Comparison of ENCODE assay signal across 17 cellular contexts in genomic region chr1:5394111-5394510, GRCh38.
DNase-seq lines count a peak whose midpoint lies in the region; ATAC-seq and TF ChIP-seq lines count a peak whose summit lies in the region.
"Had no signal": no experiment of that assay in that cellular context is flagged by ENCODE, and none has a peak within 500 bp of the region (broad histone marks: within the 10 kb centered on the region; RNA-seq: fewer than 3 reads in every experiment).

No MANE protein-coding gene starts in this region.

- POLR2A ChIA-PET in PC-9 (lab: Charles Lee; ENCODE audit: unreplicated experiment): no interaction called here

- TF ChIP-seq CTCF in DND-41 (IDR thresholded peaks at IDR 0.05; ENCODE audit: borderline replicate concordance, extremely low read depth, low read length, poor library complexity, severe bottlenecking) (peak; percentile 5), PC-9 (conservative IDR thresholded peaks at IDR 0.05) (0 out of 2 replicates have a peak, but pooled peaks have one; percentile 32)

- no peaks in the 10 kb centered on the region for H3K9me3 ChIP-seq in DND-41 (ENCODE audit: insufficient read depth, low read length, severe bottlenecking)
- H3K9me3 ChIP-seq in PC-9 (ENCODE audit: insufficient read depth, low read depth): no peaks in the 10 kb centered on the region

- H4K20me1 ChIP-seq in DND-41 (ENCODE audit: insufficient read depth, low read length) (no peaks in the 10 kb centered on the region), PC-9 (ENCODE audit: insufficient read depth) (no peaks in the 10 kb centered on the region)

- H3K4me1 ChIP-seq in DND-41 (ENCODE audit: insufficient read depth, low read length) (peaks cover 2% of the 10 kb centered on the region; the same call in 1 of the 2 replicates), PC-9 (replicated peaks; ENCODE audit: insufficient read depth) (peaks cover 6% of the 10 kb centered on the region; the same call in 1 of the 2 replicates)
- H3K4me1 ChIP-seq: SJSA1 had no signal

- H3K9ac ChIP-seq in DND-41 (ENCODE audit: low read depth, low read length): no peak overlapping the region

- no peaks in the 10 kb centered on the region; the same call in 1 of the 2 replicates for H3F3A ChIP-seq in PC-9 (ENCODE audit: insufficient read depth, low read depth)

- H3K36me3 ChIP-seq in DND-41 (ENCODE audit: insufficient read depth, low read length): no peaks in the 10 kb centered on the region
- H3K36me3 ChIP-seq in PC-9 (ENCODE audit: low read depth): no peaks in the 10 kb centered on the region
- H3K36me3 ChIP-seq: SJSA1 had no signal

- no peak overlapping the region for H3K4me2 ChIP-seq in DND-41 (ENCODE audit: insufficient read depth, low read length)
- H3K4me2 ChIP-seq in PC-9: no peak overlapping the region

- H3K36me3 Mint-ChIP-seq in stimulated activated memory B cell treated with anti-CD40 and anti-IgM and Interleukin-4, amounts not matched to agents 10 μg/mL and 1 μg/mL and 100 μg/mL, for 72 hours: no peaks in the 10 kb centered on the region
- H3K36me3 Mint-ChIP-seq: CD8-positive, alpha-beta T cell had no signal

- BruUV-seq in PC-9 (replicated peaks; lab: Mats Ljungman, UMichigan): no TSS peak

- H3K9me2 ChIP-seq in PC-9 (ENCODE audit: insufficient read depth): no peaks in the 10 kb centered on the region

- H3K4me3 ChIP-seq in DND-41 (ENCODE audit: low read depth in 1 of 2, low read length in 2 of 2): no peak overlapping the region
- H3K4me3 ChIP-seq in PC-9: no peak overlapping the region
- H3K4me3 ChIP-seq: SJSA1 had no signal

- H3K27me3 ChIP-seq in DND-41 (ENCODE audit: insufficient read depth, low read length, poor library complexity): no peaks in the 10 kb centered on the region
- H3K27me3 ChIP-seq in PC-9 (ENCODE audit: insufficient read depth, low read depth): no peaks in the 10 kb centered on the region
- H3K27me3 ChIP-seq: SJSA1 had no signal

- ATAC-seq in DND-41 (ENCODE audit: insufficient read depth, low read depth) (no peak), HG02759 (IDR thresholded peaks at IDR 0.05; ENCODE audit: unreplicated experiment) (no peak)
- no peak for ATAC-seq in stimulated activated memory B cell treated with anti-CD40 and anti-IgM and Interleukin-4, amounts not matched to agents 10 μg/mL and 1 μg/mL and 100 μg/mL, for 72 hours
- ATAC-seq: CD8-positive, alpha-beta T cell had no signal

- H2AFZ ChIP-seq in DND-41 (ENCODE audit: low read depth, low read length) (no peak overlapping the region), PC-9 (no peak overlapping the region)

- no peak overlapping the region for H3K27ac ChIP-seq in DND-41 (ENCODE audit: low read length)
- H3K27ac ChIP-seq in PC-9: no peak overlapping the region
- H3K27ac ChIP-seq: SJSA1 had no signal

- DNase-seq in DND-41 (no peak), HT-29 (ENCODE audit: low spot score) (peak; percentile 28), PC-9 (no peak), iPS-NIHi7 (ENCODE audit: extremely low spot score) (peak; percentile 51), DMS 273 (lab: John Stamatoyannopoulos, UW; ENCODE audit: unreplicated experiment) (no peak), T1000 (lab: John Stamatoyannopoulos, UW) (no peak)
- DNase-seq: CD8-positive, alpha-beta T cell; Kasumi-1; MV-4-11; NCI-H1436; NCI-H2081 treated with DMSO at 0.1 percent for 48 hours; NCI-H446; NCI-H82; SW 1271 had no signal

- no peaks in the 10 kb centered on the region for H3K4me1 Mint-ChIP-seq in stimulated activated memory B cell treated with anti-CD40 and anti-IgM and Interleukin-4, amounts not matched to agents 10 μg/mL and 1 μg/mL and 100 μg/mL, for 72 hours

- no peak overlapping the region for H3K4me3 Mint-ChIP-seq in stimulated activated memory B cell treated with anti-CD40 and anti-IgM and Interleukin-4, amounts not matched to agents 10 μg/mL and 1 μg/mL and 100 μg/mL, for 72 hours
- H3K4me3 Mint-ChIP-seq: CD8-positive, alpha-beta T cell had no signal

- CTCF ChIA-PET in PC-9 (lab: Charles Lee): no interaction called here

- H3K27ac Mint-ChIP-seq in stimulated activated memory B cell treated with anti-CD40 and anti-IgM and Interleukin-4, amounts not matched to agents 10 μg/mL and 1 μg/mL and 100 μg/mL, for 72 hours: no peak overlapping the region

- H3K79me2 ChIP-seq in DND-41 (ENCODE audit: insufficient read depth, low read length) (no peaks in the 10 kb centered on the region), PC-9 (ENCODE audit: low read depth) (no peaks in the 10 kb centered on the region)

- H3K27me3 Mint-ChIP-seq in stimulated activated memory B cell treated with anti-CD40 and anti-IgM and Interleukin-4, amounts not matched to agents 10 μg/mL and 1 μg/mL and 100 μg/mL, for 72 hours: peaks cover 10% of the 10 kb centered on the region

- peaks cover 6% of the 10 kb centered on the region for H3K9me3 Mint-ChIP-seq in stimulated activated memory B cell treated with anti-CD40 and anti-IgM and Interleukin-4, amounts not matched to agents 10 μg/mL and 1 μg/mL and 100 μg/mL, for 72 hours
- H3K9me3 Mint-ChIP-seq: CD8-positive, alpha-beta T cell had no signal

- intact Hi-C loops in PC-9 (cut with micrococcal nuclease; ENCODE audit: unreplicated experiment): no loop called here

Comparison
In these comparisons a context has a peak if more than half of its experiments do, and no peak if none do; other contexts are left out.
1. DNase-seq: peak in HT-29 (single experiment) and iPS-NIHi7 (single experiment); none in DND-41 (single experiment), PC-9 (0 of 2), DMS 273 (single experiment) and T1000 (single experiment).